Comparison of ENCODE assay signal across 27 cellular contexts in the genomic region with DNA sequence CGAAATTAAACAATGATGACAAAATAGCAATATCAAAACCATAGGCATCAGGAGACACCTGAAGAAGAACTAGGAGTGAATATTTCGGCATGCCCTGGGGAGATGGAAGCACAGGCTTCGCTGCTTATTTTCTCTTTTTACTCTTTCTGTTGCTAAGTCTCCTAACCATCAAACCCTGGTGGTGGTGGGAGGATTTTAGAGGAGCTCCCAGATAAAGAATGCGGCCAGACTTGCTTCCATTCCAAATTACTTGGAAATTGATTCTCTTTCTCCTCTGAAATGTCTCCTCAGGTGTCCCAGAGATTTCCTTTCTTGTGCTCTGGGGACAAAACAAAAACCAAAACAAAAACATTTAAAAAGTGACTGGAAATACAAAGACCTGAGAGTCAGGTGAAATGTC.
"Had no signal": no experiment of that assay in that cellular context is flagged by ENCODE, and none has a peak within 500 bp of the region (broad histone marks: within the 10 kb centered on the region; RNA-seq: fewer than 3 reads in every experiment).

No MANE protein-coding gene starts in this region.

- DNase-seq: hippocampal formation; kidney; left colon; left lung; lower lobe of right lung; mammary epithelial cell; mesenchymal stem cell; naive B cell; natural killer cell; nephron progenitor cell; ovary; right lobe of liver; stimulated activated CD4-positive, alpha-beta T cell treated with anti-CD3 and anti-CD28 coated beads, Interleukin-1b, Interleukin-23, amount 100 ng/mL, for 48 hours; stimulated activated CD4-positive, alpha-beta T cell treated with anti-CD3 and anti-CD28 coated beads, Interleukin-2, amount 100 ng/mL, for 48 hours; stimulated activated CD4-positive, alpha-beta T cell treated with anti-CD3 and anti-CD28 coated beads, Interleukin-4, amount 100 ng/mL, for 4 hours; stimulated activated CD8-positive, alpha-beta memory T cell treated with anti-CD3 and anti-CD28 coated beads, Interleukin-4, amount 100 ng/mL, for 48 hours; stimulated activated naive CD4-positive, alpha-beta T cell treated with Interleukin-2 at 50 U/mL for 16 hours; stimulated activated naive CD8-positive, alpha-beta T cell treated with anti-CD3 and anti-CD28 coated beads, Interleukin-15, amount 100 ng/mL, for 72 hours; substantia nigra; uterus had no signal

- H3K4me1 ChIP-seq: left lung, lower lobe of right lung, right atrium auricular region, right lobe of liver, uterus had no signal

- H3K9me3 ChIP-seq: left lung, lower lobe of right lung, ovary, right atrium auricular region, right lobe of liver, tibial nerve, uterus had no signal

- ATAC-seq: left colon; left lung; lower lobe of right lung; natural killer cell; right lobe of liver; stimulated activated memory B cell treated with anti-CD40 and anti-IgM and Interleukin-4, amounts not matched to agents 10 μg/mL and 1 μg/mL and 100 μg/mL, for 72 hours; stimulated activated naive CD8-positive, alpha-beta T cell treated with anti-CD3 and anti-CD28 coated beads, Interleukin-15, amount 100 ng/mL, for 72 hours had no signal

- H3K4me2 ChIP-seq: smooth muscle cell had no signal

- H3K9me3 Mint-ChIP-seq: naive B cell; nephron progenitor cell; stimulated activated memory B cell treated with anti-CD40 and anti-IgM and Interleukin-4, amounts not matched to agents 10 μg/mL and 1 μg/mL and 100 μg/mL, for 72 hours had no signal

- H3K27ac Mint-ChIP-seq: mesothelial cell of epicardium; naive B cell; natural killer cell; nephron progenitor cell; progenitor cell of endocrine pancreas; stimulated activated memory B cell treated with anti-CD40 and anti-IgM and Interleukin-4, amounts not matched to agents 10 μg/mL and 1 μg/mL and 100 μg/mL, for 72 hours; stimulated activated naive CD8-positive, alpha-beta T cell treated with anti-CD3 and anti-CD28 coated beads, Interleukin-15, amount 100 ng/mL, for 72 hours; type B pancreatic cell had no signal

- H3K27me3 Mint-ChIP-seq: naive B cell; progenitor cell of endocrine pancreas; stimulated activated memory B cell treated with anti-CD40 and anti-IgM and Interleukin-4, amounts not matched to agents 10 μg/mL and 1 μg/mL and 100 μg/mL, for 72 hours; stimulated activated naive CD8-positive, alpha-beta T cell treated with anti-CD3 and anti-CD28 coated beads, Interleukin-15, amount 100 ng/mL, for 72 hours; type B pancreatic cell had no signal

- H3K27me3 ChIP-seq: left lung, ovary, right atrium auricular region, right lobe of liver, tibial nerve, uterus had no signal

- FAIRE-seq: kidney had no signal

- H3K27ac ChIP-seq: left lung, lower lobe of right lung, ovary, right atrium auricular region, right lobe of liver, tibial nerve, uterus had no signal

- H3K36me3 ChIP-seq: left lung, lower lobe of right lung, ovary, right atrium auricular region, right lobe of liver, tibial nerve, uterus had no signal

- H3K36me3 Mint-ChIP-seq: mesothelial cell of epicardium; naive B cell; natural killer cell; stimulated activated memory B cell treated with anti-CD40 and anti-IgM and Interleukin-4, amounts not matched to agents 10 μg/mL and 1 μg/mL and 100 μg/mL, for 72 hours; type B pancreatic cell had no signal

- H3K4me1 Mint-ChIP-seq: naive B cell; natural killer cell; stimulated activated memory B cell treated with anti-CD40 and anti-IgM and Interleukin-4, amounts not matched to agents 10 μg/mL and 1 μg/mL and 100 μg/mL, for 72 hours; stimulated activated naive CD8-positive, alpha-beta T cell treated with anti-CD3 and anti-CD28 coated beads, Interleukin-15, amount 100 ng/mL, for 72 hours had no signal

- H3K4me3 Mint-ChIP-seq: mesothelial cell of epicardium; naive B cell; natural killer cell; nephron progenitor cell; stimulated activated memory B cell treated with anti-CD40 and anti-IgM and Interleukin-4, amounts not matched to agents 10 μg/mL and 1 μg/mL and 100 μg/mL, for 72 hours; stimulated activated naive CD8-positive, alpha-beta T cell treated with anti-CD3 and anti-CD28 coated beads, Interleukin-15, amount 100 ng/mL, for 72 hours; type B pancreatic cell had no signal

- H3K4me3 ChIP-seq: left lung, lower lobe of right lung, ovary, right atrium auricular region, right lobe of liver, smooth muscle cell, tibial nerve, uterus had no signal
